8 cellular contexts compared by ENCODE assay signal in genomic region chr6:158131926-158132325, GRCh38. TPM values are rescaled to one million over a fixed set of nuclear protein-coding genes. Genes with fewer than 3 reads are reported as not detected.
DNase-seq lines count a peak whose midpoint lies in the region; ATAC-seq and TF ChIP-seq lines count a peak whose summit lies in the region.

No MANE protein-coding gene starts in this region.

- peak; percentile 64 for TF ChIP-seq RAD21 in neural cell (conservative IDR thresholded peaks at IDR 0.05)

- no peak overlapping the region for H3K4me2 ChIP-seq in neural cell (ENCODE audit: low read length)

- H3K79me2 ChIP-seq in neural cell (replicated peaks; ENCODE audit: insufficient read depth, low read length): no peaks in the 10 kb centered on the region

- H3K4me1 Mint-ChIP-seq in activated CD4-positive, alpha-beta memory T cell treated with anti-CD3 and anti-CD28 coated beads, Interleukin-2, amount 10 ng/mL, durations not matched to agents 7 days and 5 days: no peaks in the 10 kb centered on the region
- H3K4me1 Mint-ChIP-seq in activated CD4-positive, alpha-beta memory T cell treated with anti-CD3 and anti-CD28 coated beads for 36 hours (ENCODE audit: low read depth): no peaks in the 10 kb centered on the region

- no peaks in the 10 kb centered on the region for H3K36me3 ChIP-seq in neural cell (ENCODE audit: insufficient read depth, low read length)

- H3K27ac ChIP-seq in neural cell (ENCODE audit: low read length): no peak overlapping the region

- no peaks in the 10 kb centered on the region for H3K9me2 ChIP-seq in neural cell (ENCODE audit: insufficient read depth, low read length)

- no peak overlapping the region for H3K9ac ChIP-seq in neural cell (ENCODE audit: low read length)

- no peak overlapping the region for H3K4me3 Mint-ChIP-seq in activated CD4-positive, alpha-beta memory T cell treated with anti-CD3 and anti-CD28 coated beads, Interleukin-2, amount 10 ng/mL, durations not matched to agents 7 days and 5 days
- no peak overlapping the region for H3K4me3 Mint-ChIP-seq in activated CD4-positive, alpha-beta memory T cell treated with anti-CD3 and anti-CD28 coated beads for 36 hours

- no peaks in the 10 kb centered on the region for H3F3A ChIP-seq in neural cell (ENCODE audit: insufficient read depth, low read length, poor library complexity, severe bottlenecking)

- DNase-seq in activated CD4-positive, alpha-beta memory T cell treated with anti-CD3 and anti-CD28 coated beads, Interleukin-2, amount 10 ng/mL, durations not matched to agents 7 days and 5 days: peak; percentile 23
- no peak for DNase-seq in activated CD4-positive, alpha-beta memory T cell treated with anti-CD3 and anti-CD28 coated beads for 36 hours
- peak; percentile 65 for DNase-seq in NAMALWA (ENCODE audit: low spot score)
- no peak for DNase-seq in medulla oblongata (ENCODE audit: extremely low spot score)
- no peak for DNase-seq in NK-92 treated with Interleukin-12 subunit alpha and Interleukin-12 subunit beta, amount 100 ng/mL, for 24 hours (lab: John Stamatoyannopoulos, UW)

- H2AFZ ChIP-seq in neural cell (ENCODE audit: low read depth, low read length): no peak overlapping the region

- H4K20me1 ChIP-seq in neural cell (ENCODE audit: insufficient read depth): no peaks in the 10 kb centered on the region

- H3K27me3 Mint-ChIP-seq in activated CD4-positive, alpha-beta memory T cell treated with anti-CD3 and anti-CD28 coated beads, Interleukin-2, amount 10 ng/mL, durations not matched to agents 7 days and 5 days: no peaks in the 10 kb centered on the region
- no peaks in the 10 kb centered on the region for H3K27me3 Mint-ChIP-seq in activated CD4-positive, alpha-beta memory T cell treated with anti-CD3 and anti-CD28 coated beads for 36 hours

- H3K4me3 ChIP-seq in WI38 (ENCODE audit: low read depth, low read length) (no peak overlapping the region), neural cell (ENCODE audit: low read length) (no peak overlapping the region)

- no peaks in the 10 kb centered on the region for H3K9me3 ChIP-seq in neural cell (ENCODE audit: low read length)

- no peak for ATAC-seq in HG02588 (IDR thresholded peaks at IDR 0.05; ENCODE audit: unreplicated experiment)

- H3K27me3 ChIP-seq in neural cell (ENCODE audit: insufficient read depth, low read depth, low read length): no peaks in the 10 kb centered on the region

- H3K27ac Mint-ChIP-seq in activated CD4-positive, alpha-beta memory T cell treated with anti-CD3 and anti-CD28 coated beads, Interleukin-2, amount 10 ng/mL, durations not matched to agents 7 days and 5 days: no peak overlapping the region
- no peak overlapping the region for H3K27ac Mint-ChIP-seq in activated CD4-positive, alpha-beta memory T cell treated with anti-CD3 and anti-CD28 coated beads for 36 hours

- POLR2A ChIA-PET in activated CD4-positive, alpha-beta memory T cell treated with anti-CD3 and anti-CD28 coated beads, Interleukin-2, amount 10 ng/mL, durations not matched to agents 7 days and 5 days (lab: Charles Lee): no interaction called here
- POLR2A ChIA-PET in activated CD4-positive, alpha-beta memory T cell treated with anti-CD3 and anti-CD28 coated beads for 36 hours (lab: Charles Lee): no interaction called here

- H3K9me3 Mint-ChIP-seq in activated CD4-positive, alpha-beta memory T cell treated with anti-CD3 and anti-CD28 coated beads, Interleukin-2, amount 10 ng/mL, durations not matched to agents 7 days and 5 days: no peaks in the 10 kb centered on the region
- no peaks in the 10 kb centered on the region for H3K9me3 Mint-ChIP-seq in activated CD4-positive, alpha-beta memory T cell treated with anti-CD3 and anti-CD28 coated beads for 36 hours

- TF ChIP-seq CTCF in WI38 (IDR thresholded peaks at IDR 0.05; ENCODE audit: low read depth, low read length): peak; percentile 43
- peak; percentile 65 for TF ChIP-seq CTCF in neural cell (IDR thresholded peaks at IDR 0.05; ENCODE audit: poor library complexity, severe bottlenecking)

- no peaks in the 10 kb centered on the region for H3K36me3 Mint-ChIP-seq in activated CD4-positive, alpha-beta memory T cell treated with anti-CD3 and anti-CD28 coated beads, Interleukin-2, amount 10 ng/mL, durations not matched to agents 7 days and 5 days (ENCODE audit: low read depth)
- peaks cover 4% of the 10 kb centered on the region for H3K36me3 Mint-ChIP-seq in activated CD4-positive, alpha-beta memory T cell treated with anti-CD3 and anti-CD28 coated beads for 36 hours

- TF ChIP-seq EP300 in neural cell (conservative IDR thresholded peaks at IDR 0.05; ENCODE audit: poor library complexity, severe bottlenecking): no peak

- CTCF ChIA-PET in activated CD4-positive, alpha-beta memory T cell treated with anti-CD3 and anti-CD28 coated beads, Interleukin-2, amount 10 ng/mL, durations not matched to agents 7 days and 5 days (lab: Charles Lee): interaction anchor here (0.5 to 2.9 kb wide), 7 partner anchors 12 to 579 kb away, joined by 3 to 12 read pairs (median 3); no protein-coding TSS in a partner anchor
- CTCF ChIA-PET in activated CD4-positive, alpha-beta memory T cell treated with anti-CD3 and anti-CD28 coated beads for 36 hours (lab: Charles Lee): interaction anchor here (0.6 to 1.9 kb wide), 3 partner anchors 26 to 817 kb away, joined by 3 to 5 read pairs (median 5); no protein-coding TSS in a partner anchor

- intact Hi-C loops in activated CD4-positive, alpha-beta memory T cell treated with anti-CD3 and anti-CD28 coated beads for 36 hours (cut with micrococcal nuclease): no loop called here

TF ChIP-seq in neural cell, 6 proteins besides CTCF, POLR2A, EP300 and RAD21:
- TF ChIP-seq TAF1 (IDR thresholded peaks at IDR 0.05; ENCODE audit: low read depth): no peak
- TF ChIP-seq SMC3 (conservative IDR thresholded peaks at IDR 0.05; ENCODE audit: poor library complexity): peak; percentile 50

RNA-seq across cellular contexts. Expression of gene SERAC1, which starts 36.1 kb away (rescaled TPM):
- total RNA-seq in activated CD4-positive, alpha-beta memory T cell treated with anti-CD3 and anti-CD28 coated beads, Interleukin-2, amount 10 ng/mL, durations not matched to agents 7 days and 5 days: 1 to 10 TPM; 6.1 to 7.0 TPM
- total RNA-seq in activated CD4-positive, alpha-beta memory T cell treated with anti-CD3 and anti-CD28 coated beads for 36 hours: 1 to 10 TPM; 7.8 to 8.9 TPM
- polyA plus RNA-seq in neural cell: 22.2 and 22.3 TPM in 2 replicates
- polyA minus RNA-seq in neural cell: 26.1 and 31.1 TPM in 2 replicates

RNA-seq across cellular contexts. Expression of gene GTF2H5, which starts 36.2 kb away (rescaled TPM):
- total RNA-seq in activated CD4-positive, alpha-beta memory T cell treated with anti-CD3 and anti-CD28 coated beads, Interleukin-2, amount 10 ng/mL, durations not matched to agents 7 days and 5 days: 10 to 100 TPM; 18.7 to 20.3 TPM
- total RNA-seq in activated CD4-positive, alpha-beta memory T cell treated with anti-CD3 and anti-CD28 coated beads for 36 hours: 10 to 100 TPM; 28.4 to 30.8 TPM
- polyA plus RNA-seq in neural cell: 15.8 and 19.1 TPM in 2 replicates
- 17.5 and 19.1 TPM in 2 replicates for polyA minus RNA-seq in neural cell

Comparison
In these comparisons a context has a peak if more than half of its experiments do, and no peak if none do; other contexts are left out.
1. DNase-seq: peak in activated CD4-positive, alpha-beta memory T cell treated with anti-CD3 and anti-CD28 coated beads, Interleukin-2, amount 10 ng/mL, durations not matched to agents 7 days and 5 days (single experiment) and NAMALWA (single experiment); none in activated CD4-positive, alpha-beta memory T cell treated with anti-CD3 and anti-CD28 coated beads for 36 hours (single experiment), medulla oblongata (single experiment) and NK-92 treated with Interleukin-12 subunit alpha and Interleukin-12 subunit beta, amount 100 ng/mL, for 24 hours (single experiment).